ENCODE assay signal across 8 cellular contexts in genomic region chr9:99105152-99106043, GRCh38. TPM values are rescaled to one million over a fixed set of nuclear protein-coding genes. Genes with fewer than 3 reads are reported as not detected.
DNase-seq lines count a peak whose midpoint lies in the region; ATAC-seq lines count a peak whose summit lies in the region.

No MANE protein-coding gene starts in this region.

- H3K4me1 ChIP-seq in esophagus (ENCODE audit: control insufficient read depth in 2 of 2, insufficient read depth in 2 of 2, low read length in 1 of 2) (no peaks in the 10 kb centered on the region), mucosa of stomach (ENCODE audit: control insufficient read depth, insufficient read depth, low read length) (peaks cover 26% of the 10 kb centered on the region), thymus (ENCODE audit: control insufficient read depth, insufficient read depth, low read length) (peaks cover 29% of the 10 kb centered on the region)

- ATAC-seq in HG02759 (IDR thresholded peaks at IDR 0.05; ENCODE audit: unreplicated experiment) = peak; percentile 64

- DNase-seq in stimulated activated CD4-positive, alpha-beta T cell treated with anti-CD3 and anti-CD28 coated beads, Interleukin-12 subunit alpha, Interleukin-12 subunit beta, amount 100 ng/mL, for 24 hours (ENCODE audit: low read depth in 2 of 2) = peak; percentile 7 to 24
- DNase-seq in stimulated activated CD4-positive, alpha-beta T cell treated with anti-CD3 and anti-CD28 coated beads, Interleukin-1b, Interleukin-23, amount 100 ng/mL, for 48 hours = no peak
- DNase-seq in NCI-H226 (peak; percentile 75), activated T-cell treated with anti-CD3 and anti-CD28 coated beads for 4 hours (peak; percentile 9)

- H3K4me3 ChIP-seq in esophagus (ENCODE audit: low read depth in 1 of 2, low read length in 2 of 2) = peak overlapping the region; percentile 88 to 94
- H3K4me3 ChIP-seq in mucosa of stomach (ENCODE audit: low read length) = peak overlapping the region; percentile 35
- peak overlapping the region; percentile 87 for H3K4me3 ChIP-seq in thymus (ENCODE audit: low read length)

- H3K27ac ChIP-seq in esophagus (ENCODE audit: low read depth in 2 of 2, low read length in 1 of 2) = peak overlapping the region; percentile 78 to 94
- peak overlapping the region; percentile 89 for H3K27ac ChIP-seq in thymus (ENCODE audit: low read depth)

- H3K36me3 ChIP-seq in esophagus (ENCODE audit: control insufficient read depth in 2 of 2, insufficient read depth in 2 of 2, low read length in 1 of 2) (no peaks in the 10 kb centered on the region), mucosa of stomach (ENCODE audit: control insufficient read depth, insufficient read depth, low read length) (no peaks in the 10 kb centered on the region), thymus (ENCODE audit: control insufficient read depth, insufficient read depth) (no peaks in the 10 kb centered on the region)

- no peaks in the 10 kb centered on the region for H3K9me3 ChIP-seq in esophagus (ENCODE audit: control insufficient read depth in 2 of 2, insufficient read depth in 1 of 2, low read depth in 1 of 2, low read length in 1 of 2)
- no peaks in the 10 kb centered on the region for H3K9me3 ChIP-seq in mucosa of stomach (ENCODE audit: control insufficient read depth, low read length)
- H3K9me3 ChIP-seq in thymus (ENCODE audit: control insufficient read depth) = no peaks in the 10 kb centered on the region

- no peaks in the 10 kb centered on the region for H3K27me3 ChIP-seq in esophagus (ENCODE audit: control insufficient read depth in 1 of 2, insufficient read depth in 2 of 2, low read length in 2 of 2)
- no peaks in the 10 kb centered on the region for H3K27me3 ChIP-seq in mucosa of stomach (ENCODE audit: control insufficient read depth, insufficient read depth, low read length)
- peaks cover 5% of the 10 kb centered on the region for H3K27me3 ChIP-seq in thymus (ENCODE audit: control insufficient read depth, insufficient read depth)

- 1% methylated on average over 87 to 118 of the region's 118 CpGs for WGBS in esophagus, 2 donors
- WGBS in thymus = under 1% methylated on average over 118 of the region's 118 CpGs

- peak overlapping the region; percentile 73 for H3K9ac ChIP-seq in mucosa of stomach (ENCODE audit: low read length)

RNA-seq across cellular contexts. Expression of gene TGFBR1, which starts 0.5 kb away (rescaled TPM):
- 1 to 10 TPM; 6.6 TPM for polyA plus RNA-seq in esophagus
- 19.4 TPM for polyA plus RNA-seq in thymus

Comparison
In these comparisons a context has a peak if more than half of its experiments do, and no peak if none do; other contexts are left out.
1. H3K4me3 ChIP-seq: peak in every context shown above with its lines; median percentile 91 in esophagus; 87 in thymus; 35 in mucosa of stomach.